ENCODE assay signal across 15 cellular contexts in the genomic region with DNA sequence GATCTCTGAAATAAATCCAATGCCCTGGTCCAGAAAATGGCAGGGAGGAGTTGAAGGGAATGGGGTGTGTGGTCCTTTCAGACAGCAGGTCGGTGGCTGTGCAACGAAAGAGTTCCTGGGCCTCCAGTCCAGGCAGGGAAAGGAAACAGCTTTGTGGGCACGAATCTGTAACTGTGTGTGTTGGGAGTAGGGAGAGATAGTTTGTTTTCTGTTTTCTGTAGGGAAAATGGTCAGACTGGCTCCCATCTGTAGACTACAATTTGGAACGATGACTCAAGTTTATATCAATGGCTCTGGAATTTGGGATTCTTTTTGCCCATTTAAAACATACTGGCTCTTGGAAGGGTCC. TPM values are rescaled to one million over a fixed set of nuclear protein-coding genes. Genes with fewer than 3 reads are reported as not detected.
DNase-seq lines count a peak whose midpoint lies in the region; FAIRE-seq and TF ChIP-seq lines count a peak whose summit lies in the region.
"Had no signal": no experiment of that assay in that cellular context is flagged by ENCODE, and none has a peak within 500 bp of the region (broad histone marks: within the 10 kb centered on the region; RNA-seq: fewer than 3 reads in every experiment).

No MANE protein-coding gene starts in this region.

- TF ChIP-seq CTCF in tibial artery (IDR thresholded peaks at IDR 0.05) = no peak

- DNase-seq in activated T-cell treated with anti-CD3 and anti-CD28 coated beads, Interleukin-2, amount 50 U/mL, for 24 hours = peak; percentile 20
- no peak for DNase-seq in activated T-cell treated with anti-CD3 and anti-CD28 coated beads, Interleukin-2, amount 50 U/mL, for 48 hours
- DNase-seq in RCC 7860 (ENCODE audit: low spot score) (peak; percentile 60), immature natural killer cell (no peak), tibial artery (peak in 1 of 2 donors; percentile 51), NCI-H1694 (lab: John Stamatoyannopoulos, UW) (no peak), SW 1271 (lab: John Stamatoyannopoulos, UW) (no peak), Ammon's horn (ENCODE audit: low spot score) (no peak)
- DNase-seq: AML-193, NCI-H1048, NCI-H526 treated with DMSO at 0.1 percent for 48 hours, retina had no signal

- H3K4me1 ChIP-seq in tibial artery = peaks cover 0 to 35% (median 6%) of the 10 kb centered on the region in 4 donors

- intact Hi-C loops in tibial artery (cut with DNase I; ENCODE audit: low total_unique reads) = loop anchor here (2.0 to 10.0 kb wide), 2 partner anchors 1311 to 1773 kb away; no protein-coding TSS in a partner anchor

- H3K27ac ChIP-seq in tibial artery = peak overlapping the region; percentile 96 to 97

- no peaks in the 10 kb centered on the region for H3K9me3 ChIP-seq in tibial artery

- H3K27ac Mint-ChIP-seq in activated T-cell treated with anti-CD3 and anti-CD28 coated beads, Interleukin-2, amount 50 U/mL, for 24 hours = peak overlapping the region; percentile 30
- peak overlapping the region in 5 of 6 donors; percentile 32 to 90 (median 84) for H3K27ac Mint-ChIP-seq in immature natural killer cell

- H3K27me3 Mint-ChIP-seq in activated T-cell treated with anti-CD3 and anti-CD28 coated beads, Interleukin-2, amount 50 U/mL, for 24 hours = peaks cover 89% of the 10 kb centered on the region
- peaks cover 63 to 85% (median 69%) of the 10 kb centered on the region in 3 donors for H3K27me3 Mint-ChIP-seq in immature natural killer cell (ENCODE audit: low read depth in 3 of 3)

- no peaks in the 10 kb centered on the region for H3K9me3 Mint-ChIP-seq in activated T-cell treated with anti-CD3 and anti-CD28 coated beads, Interleukin-2, amount 50 U/mL, for 24 hours
- H3K9me3 Mint-ChIP-seq in immature natural killer cell = peaks cover 0 to 2% (median 0%) of the 10 kb centered on the region in 6 donors
- H3K9me3 Mint-ChIP-seq: T-cell had no signal

- no peaks in the 10 kb centered on the region for H3K27me3 ChIP-seq in tibial artery

- H3K4me3 ChIP-seq in tibial artery = peak overlapping the region; percentile 68 to 91

- peaks cover 49% of the 10 kb centered on the region for H3K4me1 Mint-ChIP-seq in activated T-cell treated with anti-CD3 and anti-CD28 coated beads, Interleukin-2, amount 50 U/mL, for 24 hours (ENCODE audit: low read depth)
- peaks cover 46 to 72% of the 10 kb centered on the region in 2 donors for H3K4me1 Mint-ChIP-seq in immature natural killer cell

- no peaks in the 10 kb centered on the region for H3K36me3 ChIP-seq in tibial artery

- no peak for FAIRE-seq in RCC 7860 (lab: Jason Lieb, UNC)
- FAIRE-seq: bronchial epithelial cell had no signal

- no peak overlapping the region for H3K4me3 Mint-ChIP-seq in activated T-cell treated with anti-CD3 and anti-CD28 coated beads, Interleukin-2, amount 50 U/mL, for 24 hours
- H3K4me3 Mint-ChIP-seq in immature natural killer cell = peak overlapping the region; percentile 21 to 80 (median 51)

- no peaks in the 10 kb centered on the region for H3K36me3 Mint-ChIP-seq in activated T-cell treated with anti-CD3 and anti-CD28 coated beads, Interleukin-2, amount 50 U/mL, for 24 hours (ENCODE audit: low read depth)
- peaks cover 3 to 5% (median 4%) of the 10 kb centered on the region in 3 donors for H3K36me3 Mint-ChIP-seq in immature natural killer cell
- H3K36me3 Mint-ChIP-seq: T-cell had no signal

RNA-seq across cellular contexts. Expression of a gene that starts 2.6 kb away (rescaled TPM):
- polyA plus RNA-seq in immature natural killer cell = 1 to 10 TPM; 1.6 to 3.1 (median 1.8) TPM

RNA-seq across cellular contexts. Expression of a gene that starts 6.2 kb away (rescaled TPM):
- polyA plus RNA-seq in immature natural killer cell = 10 to 100 TPM in 1 of 3 donors, 1 to 10 TPM in 2; 4.2 to 17.3 (median 6.2) TPM

RNA-seq across cellular contexts. Expression of a gene that starts 11.4 kb away (rescaled TPM):
- 1 to 10 TPM in 2 of 3 donors, not detected in 1; 1.0 to 4.2 TPM for polyA plus RNA-seq in immature natural killer cell
- polyA plus RNA-seq: liver had no signal

RNA-seq across cellular contexts. Expression of a gene that starts 15.5 kb away (rescaled TPM):
- polyA plus RNA-seq in immature natural killer cell = under 1 TPM in 1 of 3 donors, not detected in 2; 0.13 TPM

RNA-seq across cellular contexts. Expression of a gene that starts 17.1 kb away (rescaled TPM):
- polyA plus RNA-seq in immature natural killer cell = not detected
- polyA plus RNA-seq: liver had no signal

Comparison
In these comparisons a context has a peak if more than half of its experiments do, and no peak if none do; other contexts are left out.
1. DNase-seq: peak in activated T-cell treated with anti-CD3 and anti-CD28 coated beads, Interleukin-2, amount 50 U/mL, for 24 hours (single experiment) and RCC 7860 (single experiment); none in activated T-cell treated with anti-CD3 and anti-CD28 coated beads, Interleukin-2, amount 50 U/mL, for 48 hours (0 of 2), immature natural killer cell (0 of 3), NCI-H1694 (single experiment), SW 1271 (0 of 2) and Ammon's horn (single experiment).